Comparison of ENCODE assay signal across 25 cellular contexts in genomic region chr16:2276501-2277195, GRCh38.
"Had no signal": no experiment of that assay in that cellular context is flagged by ENCODE, and none has a peak within 500 bp of the region (broad histone marks: within the 10 kb centered on the region; RNA-seq: fewer than 3 reads in every experiment).

No MANE protein-coding gene starts in this region.

- H3K4me1 Mint-ChIP-seq: activated CD4-positive, alpha-beta memory T cell treated with anti-CD3 and anti-CD28 coated beads, Interleukin-2, amount 10 ng/mL, durations not matched to agents 7 days and 5 days; activated CD4-positive, alpha-beta T cell treated with anti-CD3 and anti-CD28 coated beads, Interleukin-2, amount 10 ng/mL, durations not matched to agents 24 days and 14 days; central memory CD8-positive, alpha-beta T cell; neural crest cell had no signal

- H3K27ac ChIP-seq: epithelial cell of prostate, skin epidermis, upper lobe of left lung, vagina, VCaP had no signal

- H3K36me3 Mint-ChIP-seq: activated naive CD4-positive, alpha-beta T cell treated with anti-CD3 and anti-CD28 coated beads, Interleukin-2, amount 50 U/mL, for 72 hours; naive B cell had no signal

- H3K4me3 Mint-ChIP-seq: activated CD4-positive, alpha-beta memory T cell treated with anti-CD3 and anti-CD28 coated beads, Interleukin-2, amount 10 ng/mL, durations not matched to agents 7 days and 5 days; activated CD4-positive, alpha-beta T cell treated with anti-CD3 and anti-CD28 coated beads, Interleukin-2, amount 10 ng/mL, durations not matched to agents 24 days and 14 days; central memory CD8-positive, alpha-beta T cell; naive B cell; neural crest cell; T-helper 1 cell treated with Interleukin-12 subunit alpha and Interleukin-12 subunit beta and Interleukin-4 antibody, amounts not matched to agents 30 μg/mL and 1 μg/mL, for 36 hours had no signal

- H3K27ac Mint-ChIP-seq: activated CD4-positive, alpha-beta memory T cell treated with anti-CD3 and anti-CD28 coated beads, Interleukin-2, amount 10 ng/mL, durations not matched to agents 7 days and 5 days; activated CD4-positive, alpha-beta T cell treated with anti-CD3 and anti-CD28 coated beads, Interleukin-2, amount 10 ng/mL, durations not matched to agents 24 days and 14 days; T-helper 1 cell treated with Interleukin-12 subunit alpha and Interleukin-12 subunit beta and Interleukin-4 antibody, amounts not matched to agents 30 μg/mL and 1 μg/mL, for 36 hours had no signal

- ATAC-seq: activated naive CD4-positive, alpha-beta T cell treated with anti-CD3 and anti-CD28 coated beads, Interleukin-2, amount 50 U/mL, for 72 hours; sciatic nerve; stimulated activated naive CD8-positive, alpha-beta T cell treated with anti-CD3 and anti-CD28 coated beads, Interleukin-15, Interleukin-2, amounts not matched to agents 100 U/mL and 50 U/mL, for 24 hours had no signal

- H3K4me1 ChIP-seq: vagina had no signal

- H3K27me3 ChIP-seq: upper lobe of left lung, vagina had no signal

- H3K9me3 ChIP-seq: upper lobe of left lung, vagina had no signal

- H3K4me3 ChIP-seq: skin epidermis, upper lobe of left lung, vagina had no signal

- H3K36me3 ChIP-seq: vagina had no signal

- H3K27me3 Mint-ChIP-seq: activated CD4-positive, alpha-beta memory T cell treated with anti-CD3 and anti-CD28 coated beads, Interleukin-2, amount 10 ng/mL, durations not matched to agents 7 days and 5 days; activated CD4-positive, alpha-beta T cell treated with anti-CD3 and anti-CD28 coated beads, Interleukin-2, amount 10 ng/mL, durations not matched to agents 24 days and 14 days; central memory CD8-positive, alpha-beta T cell; naive B cell had no signal

- H3K9me3 Mint-ChIP-seq: activated CD4-positive, alpha-beta memory T cell treated with anti-CD3 and anti-CD28 coated beads, Interleukin-2, amount 10 ng/mL, durations not matched to agents 7 days and 5 days; activated CD4-positive, alpha-beta T cell treated with anti-CD3 and anti-CD28 coated beads, Interleukin-2, amount 10 ng/mL, durations not matched to agents 24 days and 14 days; activated naive CD4-positive, alpha-beta T cell treated with anti-CD3 and anti-CD28 coated beads, Interleukin-2, amount 50 U/mL, for 72 hours; central memory CD8-positive, alpha-beta T cell; naive B cell; neural crest cell; T-helper 1 cell treated with Interleukin-12 subunit alpha and Interleukin-12 subunit beta and Interleukin-4 antibody, amounts not matched to agents 30 μg/mL and 1 μg/mL, for 36 hours had no signal

- DNase-seq: activated CD4-positive, alpha-beta memory T cell treated with anti-CD3 and anti-CD28 coated beads, Interleukin-2, amount 10 ng/mL, durations not matched to agents 7 days and 5 days; activated CD4-positive, alpha-beta T cell treated with anti-CD3 and anti-CD28 coated beads, Interleukin-2, amount 10 ng/mL, durations not matched to agents 24 days and 14 days; activated CD4-positive, CD25-positive, alpha-beta regulatory T cell treated with anti-CD3 and anti-CD28 coated beads, Interleukin-2, amount 50 U/mL, for 72 hours; activated CD8-positive, alpha-beta memory T cell treated with anti-CD3 and anti-CD28 coated beads, Interleukin-2, amount 50 U/mL, for 48 hours; activated naive CD4-positive, alpha-beta T cell; activated T-cell treated with anti-CD3 and anti-CD28 coated beads, Interleukin-2, amount 50 U/mL, for 48 hours; dermis blood vessel endothelial cell; effector CD4-positive, alpha-beta T cell; mammary epithelial cell; naive B cell; stimulated activated CD4-positive, alpha-beta T cell treated with anti-CD3 and anti-CD28 coated beads, Interleukin-12 subunit alpha, Interleukin-12 subunit beta, amount 100 ng/mL, for 4 hours; stimulated activated CD4-positive, alpha-beta T cell treated with anti-CD3 and anti-CD28 coated beads, Interleukin-4, amount 100 ng/mL, for 1 hour; stimulated activated naive CD8-positive, alpha-beta T cell treated with anti-CD3 and anti-CD28 coated beads, Interleukin-15, Interleukin-2, amounts not matched to agents 100 U/mL and 50 U/mL, for 24 hours; SW 1271; T-helper 9 cell; upper lobe of left lung had no signal
